27 cellular contexts compared by ENCODE assay signal in genomic region chr13:111850976-111851375, GRCh38.
"Had no signal": no experiment of that assay in that cellular context is flagged by ENCODE, and none has a peak within 500 bp of the region (broad histone marks: within the 10 kb centered on the region; RNA-seq: fewer than 3 reads in every experiment).

No MANE protein-coding gene starts in this region.

- H3K9me3 ChIP-seq: stomach, suprapubic skin, testis, thoracic aorta, thyroid gland, tibial artery, transverse colon, upper lobe of left lung, upper lobe of right lung, uterus, vagina had no signal

- H3K36me3 Mint-ChIP-seq: stimulated activated effector memory CD8-positive, alpha-beta T cell treated with anti-CD3 and anti-CD28 coated beads, Interleukin-12 subunit alpha, Interleukin-12 subunit beta, amount 100 ng/mL, for 72 hours; stimulated activated memory B cell treated with anti-CD40 and anti-IgM and Interleukin-4, amounts not matched to agents 10 μg/mL and 1 μg/mL and 100 μg/mL, for 72 hours; stimulated activated naive B cell treated with anti-CD40 and anti-IgM and Interleukin-4, amounts not matched to agents 10 μg/mL and 1 μg/mL and 100 μg/mL, for 72 hours had no signal

- DNase-seq: stimulated activated CD4-positive, alpha-beta T cell treated with anti-CD3 and anti-CD28 coated beads, Interleukin-2, amount 100 ng/mL, for 48 hours; stimulated activated CD4-positive, alpha-beta T cell treated with anti-CD3 and anti-CD28 coated beads, Interleukin-4, amount 100 ng/mL, for 1 hour; stimulated activated CD4-positive, alpha-beta T cell treated with anti-CD3 and anti-CD28 coated beads, Interleukin-4, amount 100 ng/mL, for 24 hours; stimulated activated CD4-positive, alpha-beta T cell treated with anti-CD3 and anti-CD28 coated beads, Interleukin-4, amount 100 ng/mL, for 4 hours; stimulated activated CD8-positive, alpha-beta memory T cell treated with anti-CD3 and anti-CD28 coated beads, Interleukin-4, amount 100 ng/mL, for 48 hours; stimulated activated naive B cell treated with anti-CD40 and anti-IgM and Interleukin-4, amounts not matched to agents 10 μg/mL and 1 μg/mL and 100 μg/mL, for 72 hours; stimulated activated naive CD4-positive, alpha-beta T cell; stimulated activated naive CD4-positive, alpha-beta T cell treated with Interleukin-2 at 50 U/mL for 16 hours; stimulated activated naive CD8-positive, alpha-beta T cell treated with anti-CD3 and anti-CD28 coated beads, Interleukin-15, amount 100 ng/mL, for 72 hours; stimulated activated naive CD8-positive, alpha-beta T cell treated with anti-CD3 and anti-CD28 coated beads, Interleukin-15, Interleukin-2, amounts not matched to agents 100 U/mL and 50 U/mL, for 24 hours; stomach; substantia nigra; testis; thyroid gland; tibial artery; transverse colon; trophoblast cell; upper lobe of left lung; upper lobe of right lung; uterus had no signal

- H3K4me1 ChIP-seq: stomach, suprapubic skin, tibial artery, transverse colon, upper lobe of left lung, upper lobe of right lung, uterus, vagina had no signal

- ATAC-seq: stimulated activated effector memory CD8-positive, alpha-beta T cell treated with anti-CD3 and anti-CD28 coated beads, Interleukin-12 subunit alpha, Interleukin-12 subunit beta, amount 100 ng/mL, for 72 hours; stimulated activated memory B cell treated with anti-CD40 and anti-IgM and Interleukin-4, amounts not matched to agents 10 μg/mL and 1 μg/mL and 100 μg/mL, for 72 hours; stimulated activated naive B cell treated with anti-CD40 and anti-IgM and Interleukin-4, amounts not matched to agents 10 μg/mL and 1 μg/mL and 100 μg/mL, for 72 hours; stimulated activated naive CD8-positive, alpha-beta T cell treated with anti-CD3 and anti-CD28 coated beads, Interleukin-15, amount 100 ng/mL, for 72 hours; stimulated activated naive CD8-positive, alpha-beta T cell treated with anti-CD3 and anti-CD28 coated beads, Interleukin-15, Interleukin-2, amounts not matched to agents 100 U/mL and 50 U/mL, for 24 hours; upper lobe of right lung had no signal

- H3K4me3 Mint-ChIP-seq: stimulated activated effector memory CD8-positive, alpha-beta T cell treated with anti-CD3 and anti-CD28 coated beads, Interleukin-12 subunit alpha, Interleukin-12 subunit beta, amount 100 ng/mL, for 72 hours; stimulated activated memory B cell treated with anti-CD40 and anti-IgM and Interleukin-4, amounts not matched to agents 10 μg/mL and 1 μg/mL and 100 μg/mL, for 72 hours; stimulated activated naive B cell treated with anti-CD40 and anti-IgM and Interleukin-4, amounts not matched to agents 10 μg/mL and 1 μg/mL and 100 μg/mL, for 72 hours; stimulated activated naive CD8-positive, alpha-beta T cell treated with anti-CD3 and anti-CD28 coated beads, Interleukin-15, amount 100 ng/mL, for 72 hours; stimulated activated naive CD8-positive, alpha-beta T cell treated with anti-CD3 and anti-CD28 coated beads, Interleukin-15, Interleukin-2, amounts not matched to agents 100 ng/mL and 50 ng/mL, for 24 hours had no signal

- H3K4me1 Mint-ChIP-seq: stimulated activated effector memory CD8-positive, alpha-beta T cell treated with anti-CD3 and anti-CD28 coated beads, Interleukin-12 subunit alpha, Interleukin-12 subunit beta, amount 100 ng/mL, for 72 hours; stimulated activated memory B cell treated with anti-CD40 and anti-IgM and Interleukin-4, amounts not matched to agents 10 μg/mL and 1 μg/mL and 100 μg/mL, for 72 hours; stimulated activated naive CD8-positive, alpha-beta T cell treated with anti-CD3 and anti-CD28 coated beads, Interleukin-15, amount 100 ng/mL, for 72 hours had no signal

- H3K9me3 Mint-ChIP-seq: stimulated activated memory B cell treated with anti-CD40 and anti-IgM and Interleukin-4, amounts not matched to agents 10 μg/mL and 1 μg/mL and 100 μg/mL, for 72 hours; stimulated activated naive B cell treated with anti-CD40 and anti-IgM and Interleukin-4, amounts not matched to agents 10 μg/mL and 1 μg/mL and 100 μg/mL, for 72 hours; stimulated activated naive CD8-positive, alpha-beta T cell treated with anti-CD3 and anti-CD28 coated beads, Interleukin-15, Interleukin-2, amounts not matched to agents 100 ng/mL and 50 ng/mL, for 24 hours had no signal

- H3K36me3 ChIP-seq: stomach, suprapubic skin, thoracic aorta, thyroid gland, tibial artery, tibial nerve, transverse colon, upper lobe of left lung, upper lobe of right lung, uterus, vagina had no signal

- H3K27me3 Mint-ChIP-seq: stimulated activated memory B cell treated with anti-CD40 and anti-IgM and Interleukin-4, amounts not matched to agents 10 μg/mL and 1 μg/mL and 100 μg/mL, for 72 hours had no signal

- H3K27ac ChIP-seq: stomach, suprapubic skin, testis, thoracic aorta, thyroid gland, tibial artery, tibial nerve, transverse colon, upper lobe of left lung, upper lobe of right lung, uterus, vagina had no signal

- H3K27ac Mint-ChIP-seq: stimulated activated effector memory CD8-positive, alpha-beta T cell treated with anti-CD3 and anti-CD28 coated beads, Interleukin-12 subunit alpha, Interleukin-12 subunit beta, amount 100 ng/mL, for 72 hours; stimulated activated memory B cell treated with anti-CD40 and anti-IgM and Interleukin-4, amounts not matched to agents 10 μg/mL and 1 μg/mL and 100 μg/mL, for 72 hours; stimulated activated naive B cell treated with anti-CD40 and anti-IgM and Interleukin-4, amounts not matched to agents 10 μg/mL and 1 μg/mL and 100 μg/mL, for 72 hours; stimulated activated naive CD8-positive, alpha-beta T cell treated with anti-CD3 and anti-CD28 coated beads, Interleukin-15, amount 100 ng/mL, for 72 hours; stimulated activated naive CD8-positive, alpha-beta T cell treated with anti-CD3 and anti-CD28 coated beads, Interleukin-15, Interleukin-2, amounts not matched to agents 100 ng/mL and 50 ng/mL, for 24 hours had no signal

- H3K4me3 ChIP-seq: stomach, suprapubic skin, testis, thoracic aorta, thyroid gland, tibial artery, tibial nerve, transverse colon, upper lobe of left lung, upper lobe of right lung, uterus, vagina had no signal

- H3K27me3 ChIP-seq: testis, thyroid gland, upper lobe of left lung, uterus, vagina had no signal
